1 cellular context compared by ENCODE assay signal in genomic region chr12:50545213-50545612, GRCh38.
TF ChIP-seq lines count a peak whose summit lies in the region.

No MANE protein-coding gene starts in this region.

TF ChIP-seq in HCT116, 20 proteins besides CTCF, POLR2A, EP300 and RAD21 (continued from another document):
- TF ChIP-seq TCF7L2 (IDR thresholded peaks at IDR 0.05; ENCODE audit: borderline replicate concordance, extremely low read depth, insufficient read depth, insufficient read length) (no peak), YY1 (IDR thresholded peaks at IDR 0.05; ENCODE audit: extremely low read depth, insufficient replicate concordance, low read depth, low read length) (no peak), EZH2 (IDR thresholded peaks at IDR 0.05) (no peak)
